ENCODE assay signal across 10 cellular contexts in genomic region chr7:158016171-158017087, GRCh38.
DNase-seq lines count a peak whose midpoint lies in the region; ATAC-seq and TF ChIP-seq lines count a peak whose summit lies in the region.
"Had no signal": no experiment of that assay in that cellular context is flagged by ENCODE, and none has a peak within 500 bp of the region (broad histone marks: within the 10 kb centered on the region; RNA-seq: fewer than 3 reads in every experiment).

No MANE protein-coding gene starts in this region.

- no peaks in the 10 kb centered on the region for H3K36me3 ChIP-seq in right atrium auricular region
- H3K36me3 ChIP-seq in GM23248 (ENCODE audit: low read depth): no peaks in the 10 kb centered on the region
- H3K36me3 ChIP-seq: transverse colon had no signal

- WGBS in GM23248 (ENCODE audit: low coverage in 1 of 2, low lambda C conversion rate in 2 of 2, missing lambda C conversion rate in 2 of 2), 2 experiments: 7 to 10% methylated on average over 31 of the region's 31 CpGs

- H3K9me3 ChIP-seq in right atrium auricular region: no peaks in the 10 kb centered on the region
- no peaks in the 10 kb centered on the region for H3K9me3 ChIP-seq in GM23248 (ENCODE audit: low read depth)
- H3K9me3 ChIP-seq: transverse colon had no signal

- no peaks in the 10 kb centered on the region for H4K20me1 ChIP-seq in GM23248 (ENCODE audit: insufficient read depth)

- H3K4me3 ChIP-seq in right atrium auricular region (peak overlapping the region in 1 of 2 donors; percentile 34), GM23248 (no peak overlapping the region)

- H3K79me2 ChIP-seq in GM23248 (ENCODE audit: insufficient read depth): no peaks in the 10 kb centered on the region

- H3K9ac ChIP-seq in GM23248: no peak overlapping the region

- ATAC-seq in sciatic nerve: peak; percentile 58
- ATAC-seq in GM18520 (IDR thresholded peaks at IDR 0.05; ENCODE audit: unreplicated experiment): no peak

- H3K4me2 ChIP-seq in GM23248 (ENCODE audit: unreplicated experiment): no peak overlapping the region

- no peak for TF ChIP-seq CTCF in right atrium auricular region (IDR thresholded peaks at IDR 0.05)

- H3K27ac ChIP-seq in right atrium auricular region (no peak overlapping the region), GM23248 (no peak overlapping the region)

- no peaks in the 10 kb centered on the region for H3F3A ChIP-seq in GM23248 (ENCODE audit: insufficient read depth)

- DNase-seq in NCI-H1092 (lab: John Stamatoyannopoulos, UW): peak; percentile 83
- peak; percentile 92 for DNase-seq in NCI-H69 (lab: John Stamatoyannopoulos, UW)
- DNase-seq in right atrium auricular region (ENCODE audit: low spot score): peak; percentile 65
- peak; percentile 45 for DNase-seq in sciatic nerve (ENCODE audit: low spot score)
- DNase-seq in hepatic stellate cell (ENCODE audit: low spot score): no peak
- no peak for DNase-seq in activated naive CD4-positive, alpha-beta T cell treated with anti-CD3 and anti-CD28 coated beads, Interleukin-2, amount 50 U/mL, for 16 hours
- no peak for DNase-seq in GM23248
- DNase-seq: stimulated activated CD4-positive, alpha-beta T cell treated with anti-CD3 and anti-CD28 coated beads, Interleukin-1b, Interleukin-23, amount 100 ng/mL, for 48 hours; transverse colon had no signal

- intact Hi-C loops in sciatic nerve (cut with DNase I): no loop called here

- H3K27me3 ChIP-seq in right atrium auricular region (no peaks in the 10 kb centered on the region), GM23248 (replicated peaks; ENCODE audit: insufficient read depth) (no peaks in the 10 kb centered on the region)
- H3K27me3 ChIP-seq: transverse colon had no signal

- H2AFZ ChIP-seq in GM23248: no peak overlapping the region

- peaks cover 0 to 12% of the 10 kb centered on the region in 2 donors for H3K4me1 ChIP-seq in right atrium auricular region
- H3K4me1 ChIP-seq in GM23248 (ENCODE audit: insufficient read depth): no peaks in the 10 kb centered on the region

- H3K9me2 ChIP-seq in GM23248 (ENCODE audit: insufficient read depth): no peaks in the 10 kb centered on the region

- in situ Hi-C loops in GM23248 (cut with MboI): no loop called here

Comparison
In these comparisons a context has a peak if more than half of its experiments do, and no peak if none do; other contexts are left out.
1. DNase-seq: peak in NCI-H1092 (single experiment), NCI-H69 (single experiment), right atrium auricular region (single experiment) and sciatic nerve (single experiment); none in hepatic stellate cell (single experiment), activated naive CD4-positive, alpha-beta T cell treated with anti-CD3 and anti-CD28 coated beads, Interleukin-2, amount 50 U/mL, for 16 hours (single experiment) and GM23248 (single experiment).